In the genomic region with DNA sequence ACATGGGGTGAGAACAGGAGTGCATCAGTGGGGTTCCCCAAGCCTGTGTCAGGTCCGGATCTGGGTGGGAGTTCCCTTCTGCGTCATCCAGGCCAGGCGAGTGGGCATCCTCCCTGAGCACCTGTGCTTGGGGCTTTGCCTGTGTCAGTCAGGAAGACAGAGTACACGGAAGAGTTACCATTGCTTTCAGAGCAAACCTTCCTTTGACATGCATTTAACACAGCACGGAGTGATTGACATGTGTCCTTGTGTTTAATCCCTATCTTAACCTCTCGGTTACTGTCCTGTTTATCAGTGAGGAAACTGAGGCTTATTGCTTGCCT, we compare ENCODE assay signal across 15 cellular contexts. TPM values are rescaled to one million over a fixed set of nuclear protein-coding genes. Genes with fewer than 3 reads are reported as not detected.
DNase-seq lines count a peak whose midpoint lies in the region; ATAC-seq, FAIRE-seq and TF ChIP-seq lines count a peak whose summit lies in the region.
"Had no signal": no experiment of that assay in that cellular context is flagged by ENCODE, and none has a peak within 500 bp of the region (broad histone marks: within the 10 kb centered on the region; RNA-seq: fewer than 3 reads in every experiment).

No MANE protein-coding gene starts in this region.

- H3K79me2 ChIP-seq in HepG2 (ENCODE audit: insufficient read depth, low read length): peaks cover 85% of the 10 kb centered on the region
- peaks cover 35% of the 10 kb centered on the region for H3K79me2 ChIP-seq in trophoblast cell (ENCODE audit: control insufficient read depth, insufficient read depth, low read length, poor library complexity)

- H3K4me2 ChIP-seq in HepG2 (ENCODE audit: low read depth, low read length) (no peak overlapping the region), trophoblast cell (ENCODE audit: low read length) (no peak overlapping the region)

- H2AK5ac ChIP-seq in trophoblast cell (ENCODE audit: low read length): no peak overlapping the region

- TF ChIP-seq EP300 in HepG2 (IDR thresholded peaks at IDR 0.05; ENCODE audit: low read depth in 2 of 2, low read length in 2 of 2) (no peak), HepG2 (CRISPR knock-in tag; IDR thresholded peaks at IDR 0.05; ENCODE audit: borderline replicate concordance) (no peak), esophagus muscularis mucosa (IDR thresholded peaks at IDR 0.05) (no peak)

- H4K91ac ChIP-seq in trophoblast cell (ENCODE audit: low read depth, low read length): no peak overlapping the region

- no peak overlapping the region for H2AFZ ChIP-seq in HepG2 (ENCODE audit: low read length)
- no peak overlapping the region for H2AFZ ChIP-seq in trophoblast cell (ENCODE audit: insufficient read depth, low read length, poor library complexity)

- intact Hi-C loops in HepG2 (cut with micrococcal nuclease; ENCODE audit: unreplicated experiment) (no loop called here), esophagus muscularis mucosa (cut with DNase I) (no loop called here)

- no peak overlapping the region for H3K18ac ChIP-seq in trophoblast cell (ENCODE audit: low read length)

- H2BK120ac ChIP-seq in trophoblast cell (ENCODE audit: insufficient read depth, low read length, poor library complexity): no peak overlapping the region

- no peak for ATAC-seq in HepG2
- ATAC-seq in GM21381 (IDR thresholded peaks at IDR 0.05; ENCODE audit: unreplicated experiment): no peak
- ATAC-seq in stimulated activated memory B cell treated with anti-CD40 and anti-IgM and Interleukin-4, amounts not matched to agents 10 μg/mL and 1 μg/mL and 100 μg/mL, for 72 hours: no peak

- no peak overlapping the region for H2BK5ac ChIP-seq in trophoblast cell (ENCODE audit: low read depth, low read length, poor library complexity)

- in situ Hi-C loops in HepG2 (cut with HindIII; ENCODE audit: extremely low pct_ligation_motif_present, low pct_unique_long_range_greater_than_20kb): no loop called here

- H3K27me3 Mint-ChIP-seq in stimulated activated memory B cell treated with anti-CD40 and anti-IgM and Interleukin-4, amounts not matched to agents 10 μg/mL and 1 μg/mL and 100 μg/mL, for 72 hours: no peaks in the 10 kb centered on the region
- H3K27me3 Mint-ChIP-seq: activated T-cell treated with anti-CD3 and anti-CD28 coated beads, Interleukin-2, amount 50 U/mL, for 24 hours had no signal

- H3K4me3 ChIP-seq in liver (ENCODE audit: low read depth in 1 of 3, low read length in 3 of 3): no peak overlapping the region
- no peak overlapping the region for H3K4me3 ChIP-seq in HepG2 (replicated peaks in 1 of 3; ENCODE audit: insufficient read depth in 1 of 3, low read depth in 2 of 3, low read length in 3 of 3)
- no peak overlapping the region for H3K4me3 ChIP-seq in esophagus muscularis mucosa
- H3K4me3 ChIP-seq in trophoblast cell (ENCODE audit: low read depth, low read length): no peak overlapping the region

- H3K23ac ChIP-seq in trophoblast cell (ENCODE audit: low read length): no peak overlapping the region

- H4K8ac ChIP-seq in trophoblast cell (ENCODE audit: low read depth, low read length): no peak overlapping the region

- WGBS in liver: 96% methylated on average over 6 of the region's 6 CpGs
- WGBS in HepG2 (ENCODE audit: low lambda C conversion rate): 97% methylated on average over 3 of the region's 6 CpGs
- 92% methylated on average over 5 of the region's 6 CpGs for WGBS in esophagus muscularis mucosa
- no CpG with 5 or more reads among the region's 6 CpGs for WGBS in trophoblast cell (ENCODE audit: extremely low coverage, insufficient coverage, insufficient read length)

- H3K9me3 ChIP-seq in liver (ENCODE audit: control insufficient read depth in 4 of 4, low read length in 3 of 4) (no peaks in the 10 kb centered on the region), HepG2 (ENCODE audit: low read length) (no peaks in the 10 kb centered on the region), esophagus muscularis mucosa (no peaks in the 10 kb centered on the region), trophoblast cell (ENCODE audit: insufficient read depth, low read depth, low read length) (peaks cover 3% of the 10 kb centered on the region)

- FAIRE-seq in HepG2 (lab: Jason Lieb, UNC): no peak
- FAIRE-seq in GM19239 (lab: Jason Lieb, UNC): no peak
- FAIRE-seq: GM18507, RCC 7860, TTC549 had no signal

- no peak overlapping the region for H3K9ac ChIP-seq in liver (ENCODE audit: low read depth in 1 of 2, low read length in 2 of 2)
- no peak overlapping the region for H3K9ac ChIP-seq in HepG2 (ENCODE audit: insufficient read depth, low read depth, low read length)
- no peak overlapping the region for H3K9ac ChIP-seq in trophoblast cell (ENCODE audit: low read length)

- H3K4me3 Mint-ChIP-seq in stimulated activated memory B cell treated with anti-CD40 and anti-IgM and Interleukin-4, amounts not matched to agents 10 μg/mL and 1 μg/mL and 100 μg/mL, for 72 hours: no peak overlapping the region
- H3K4me3 Mint-ChIP-seq: activated T-cell treated with anti-CD3 and anti-CD28 coated beads, Interleukin-2, amount 50 U/mL, for 24 hours had no signal

- no peak overlapping the region for H3K27ac Mint-ChIP-seq in stimulated activated memory B cell treated with anti-CD40 and anti-IgM and Interleukin-4, amounts not matched to agents 10 μg/mL and 1 μg/mL and 100 μg/mL, for 72 hours
- H3K27ac Mint-ChIP-seq: activated T-cell treated with anti-CD3 and anti-CD28 coated beads, Interleukin-2, amount 50 U/mL, for 24 hours had no signal

- DNase-seq in HepG2 (ENCODE audit: low spot score): no peak
- no peak for DNase-seq in esophagus muscularis mucosa (ENCODE audit: extremely low spot score)
- no peak for DNase-seq in trophoblast cell
- no peak for DNase-seq in erythroblast (lab: John Stamatoyannopoulos, UW)
- DNase-seq in GM19239 (ENCODE audit: insufficient read length, low spot score): no peak
- DNase-seq: activated T-cell treated with anti-CD3 and anti-CD28 coated beads, Interleukin-2, amount 50 U/mL, for 24 hours; kidney glomerular epithelial cell; MM.1S; stimulated activated CD4-positive, alpha-beta T cell treated with anti-CD3 and anti-CD28 coated beads, Interleukin-2, amount 100 ng/mL, for 48 hours had no signal

- peaks cover 20% of the 10 kb centered on the region for H3K79me1 ChIP-seq in trophoblast cell (ENCODE audit: low read length)

- POLR2A ChIA-PET in HepG2 (lab: Yijun Ruan, JAX): no interaction called here

- H3K9me3 Mint-ChIP-seq in stimulated activated memory B cell treated with anti-CD40 and anti-IgM and Interleukin-4, amounts not matched to agents 10 μg/mL and 1 μg/mL and 100 μg/mL, for 72 hours: no peaks in the 10 kb centered on the region
- H3K9me3 Mint-ChIP-seq: activated T-cell treated with anti-CD3 and anti-CD28 coated beads, Interleukin-2, amount 50 U/mL, for 24 hours had no signal

- no peak for TF ChIP-seq CTCF in liver (IDR thresholded peaks at IDR 0.05; ENCODE audit: low read depth, low read length, missing input control)
- TF ChIP-seq CTCF in HepG2 (CRISPR knock-in tag; IDR thresholded peaks at IDR 0.05): no peak
- no peak for TF ChIP-seq CTCF in esophagus muscularis mucosa (IDR thresholded peaks at IDR 0.05)

- H3K4me1 ChIP-seq in liver (ENCODE audit: control insufficient read depth in 4 of 4, insufficient read depth in 4 of 4, low read length in 3 of 4) (peaks cover 24 to 93% (median 72%) of the 10 kb centered on the region in 4 donors), HepG2 (ENCODE audit: insufficient read depth, low read length) (peaks cover 100% of the 10 kb centered on the region), esophagus muscularis mucosa (peaks cover 99 to 100% (median 100%) of the 10 kb centered on the region in 4 donors), trophoblast cell (ENCODE audit: control insufficient read depth in 1 of 2, insufficient read depth in 2 of 2, low read length in 2 of 2) (peaks cover 29 to 48% of the 10 kb centered on the region in 2 experiments)

- H3K14ac ChIP-seq in trophoblast cell (ENCODE audit: low read length): no peak overlapping the region

- H3K4me1 Mint-ChIP-seq in stimulated activated memory B cell treated with anti-CD40 and anti-IgM and Interleukin-4, amounts not matched to agents 10 μg/mL and 1 μg/mL and 100 μg/mL, for 72 hours: peaks cover 79% of the 10 kb centered on the region

- no peak overlapping the region for H2BK12ac ChIP-seq in trophoblast cell (ENCODE audit: low read length)

- TF ChIP-seq RAD21 in liver (IDR thresholded peaks at IDR 0.05) (no peak), HepG2 (CRISPR knock-in tag; IDR thresholded peaks at IDR 0.05) (no peak)

- TF ChIP-seq POLR2A in HepG2 (IDR thresholded peaks at IDR 0.05; ENCODE audit: insufficient read depth in 1 of 2, low read depth in 2 of 2, low read length in 2 of 2): no peak
- TF ChIP-seq POLR2A in esophagus muscularis mucosa (IDR thresholded peaks at IDR 0.05; ENCODE audit: low read depth): no peak
- no peak for TF ChIP-seq POLR2A in erythroblast (IDR thresholded peaks at IDR 0.05; ENCODE audit: low read length)

- no peak overlapping the region for H4K12ac ChIP-seq in trophoblast cell (ENCODE audit: low read depth, low read length)

- no peaks in the 10 kb centered on the region for H3K27me3 ChIP-seq in liver (ENCODE audit: control insufficient read depth in 4 of 4, insufficient read depth in 4 of 4, low read length in 3 of 4)
- H3K27me3 ChIP-seq in HepG2 (ENCODE audit: control insufficient read depth in 1 of 2, insufficient read depth in 2 of 2, low read length in 2 of 2): no peaks in the 10 kb centered on the region
- H3K27me3 ChIP-seq in esophagus muscularis mucosa: no peaks in the 10 kb centered on the region
- H3K27me3 ChIP-seq in trophoblast cell (ENCODE audit: insufficient read depth, low read length): no peaks in the 10 kb centered on the region

- H3K27ac ChIP-seq in liver (ENCODE audit: low read depth in 1 of 2, low read length in 2 of 2) (peak overlapping the region; percentile 10 to 69), HepG2 (ENCODE audit: extremely low read length, insufficient read depth, low read length) (no peak overlapping the region), esophagus muscularis mucosa (replicated peaks in 1 of 4) (peak overlapping the region; percentile 92 to 98 (median 96)), trophoblast cell (ENCODE audit: low read depth, low read length) (no peak overlapping the region)

- peaks cover 0 to 1% (median 0%) of the 10 kb centered on the region in 4 donors for H3K36me3 ChIP-seq in liver (ENCODE audit: control insufficient read depth in 4 of 4, insufficient read depth in 3 of 4, low read depth in 1 of 4, low read length in 3 of 4)
- H3K36me3 ChIP-seq in HepG2 (replicated peaks in 1 of 2; ENCODE audit: control insufficient read depth in 1 of 2, insufficient read depth in 2 of 2, low read length in 2 of 2): peaks cover 26 to 50% of the 10 kb centered on the region in 2 experiments
- peaks cover 0 to 45% (median 14%) of the 10 kb centered on the region in 4 donors for H3K36me3 ChIP-seq in esophagus muscularis mucosa
- peaks cover 73 to 76% of the 10 kb centered on the region in 2 experiments for H3K36me3 ChIP-seq in trophoblast cell (ENCODE audit: control insufficient read depth in 1 of 2, insufficient read depth in 2 of 2, low read length in 2 of 2)

- H3K36me3 Mint-ChIP-seq in stimulated activated memory B cell treated with anti-CD40 and anti-IgM and Interleukin-4, amounts not matched to agents 10 μg/mL and 1 μg/mL and 100 μg/mL, for 72 hours: peaks cover 7% of the 10 kb centered on the region

- peaks cover 14% of the 10 kb centered on the region; the same call in 1 of the 2 replicates for H4K20me1 ChIP-seq in HepG2 (ENCODE audit: insufficient read depth, low read length)

- CTCF ChIA-PET in HepG2 (lab: Yijun Ruan, JAX; ENCODE audit: low intra/inter-chr PET ratio, low total read pairs): no interaction called here

- H3K4ac ChIP-seq in trophoblast cell (ENCODE audit: low read depth, low read length): peak overlapping the region; percentile 87

- BruUV-seq in HepG2 (replicated peaks; lab: Mats Ljungman, UMichigan): no TSS peak

RNA-seq across cellular contexts. Expression of gene CAPN12, which starts 47.6 kb away (rescaled TPM):
- total RNA-seq in liver (10 to 100 TPM in 1 of 2 donors, 1 to 10 TPM in 1; 5.3 to 28.7 TPM), HepG2 (2016; rRNA removed; fragmentation: Illumina TruSeq; extraction: Trizol) (0.62 and 1.6 TPM in 2 replicates), esophagus muscularis mucosa (1 to 10 TPM in 3 of 4 donors, under 1 TPM in 1; 0.83 to 2.1 (median 1.6) TPM)
- polyA plus RNA-seq in liver (10 to 100 TPM in 1 of 2 donors, 1 to 10 TPM in 1; 3.8 to 12.3 TPM), HepG2 (2011; rRNA removed) (13.6 and 20.4 TPM in 2 replicates)
- total RNA-seq in HepG2 (2016; cell fraction: cytosol; rRNA removed; fragmentation: Illumina TruSeq; extraction: Trizol; ENCODE audit: low read depth): 1.0 and 1.2 TPM in 2 replicates
- total RNA-seq in HepG2 (2016; cell fraction: insoluble cytoplasmic fraction; rRNA removed; fragmentation: Illumina TruSeq; extraction: Trizol): 0.30 and 1.3 TPM in 2 replicates
- 0.49 and 0.59 TPM in 2 replicates for total RNA-seq in HepG2 (2016; cell fraction: membrane; rRNA removed; fragmentation: Illumina TruSeq; extraction: Trizol)
- total RNA-seq in HepG2 (2016; cell fraction: nucleus; rRNA removed; fragmentation: Illumina TruSeq; extraction: Trizol): 2.3 and 2.9 TPM in 2 replicates
- polyA plus RNA-seq in HepG2 (2011; cell fraction: cytosol; rRNA removed): 3.4 and 3.8 TPM in 2 replicates
- 230 and 249 TPM in 2 replicates for polyA plus RNA-seq in HepG2 (2011; cell fraction: nucleus; rRNA removed)
- 8.4 and 11.4 TPM in 2 replicates for polyA plus RNA-seq in HepG2 (2012)
- 0.35 and 0.73 TPM in 2 replicates for polyA plus RNA-seq in HepG2 (2016; cell fraction: cytosol; fragmentation: Illumina TruSeq; extraction: Trizol; ENCODE audit: low read depth)
- polyA plus RNA-seq in HepG2 (2016; cell fraction: insoluble cytoplasmic fraction; fragmentation: Illumina TruSeq; extraction: Trizol; ENCODE audit: low read depth): 0.66 and 0.96 TPM in 2 replicates
- 0.66 and 0.81 TPM in 2 replicates for polyA plus RNA-seq in HepG2 (2016; cell fraction: membrane; fragmentation: Illumina TruSeq; extraction: Trizol; ENCODE audit: low read depth)
- 16.2 and 18.9 TPM in 2 replicates for polyA plus RNA-seq in HepG2 (2016; cell fraction: nucleus; fragmentation: Illumina TruSeq; extraction: Trizol; ENCODE audit: insufficient read depth, low read depth)
- 4.4 TPM in 1 of 2 replicates, not detected in the other for polyA minus RNA-seq in HepG2 (2011; rRNA and poly(A)+ RNA removed; ENCODE audit: low replicate concordance)
- polyA minus RNA-seq in HepG2 (2011; cell fraction: cytosol; rRNA and poly(A)+ RNA removed): 0.69 and 2.0 TPM in 2 replicates
- polyA minus RNA-seq in HepG2 (2011; cell fraction: nucleus; rRNA and poly(A)+ RNA removed): 10.0 and 11.6 TPM in 2 replicates
- polyA plus RNA-seq in trophoblast cell (2013): 11.0 and 11.5 TPM in 2 replicates

RNA-seq across cellular contexts. Expression of gene ACTN4, which starts 49.2 kb away (rescaled TPM):
- total RNA-seq in liver (100 to 1,000 TPM in 1 of 2 donors, 10 to 100 TPM in 1; 93.9 to 164 TPM), HepG2 (2016; rRNA removed; fragmentation: Illumina TruSeq; extraction: Trizol) (167 and 192 TPM in 2 replicates), esophagus muscularis mucosa (100 to 1,000 TPM; 416 to 816 (median 598) TPM)
- polyA plus RNA-seq in liver (100 to 1,000 TPM in 1 of 2 donors, 10 to 100 TPM in 1; 35.4 to 104 TPM), HepG2 (2011; rRNA removed) (171 and 223 TPM in 2 replicates)
- total RNA-seq in HepG2 (2016; cell fraction: cytosol; rRNA removed; fragmentation: Illumina TruSeq; extraction: Trizol; ENCODE audit: low read depth): 13.8 and 15.0 TPM in 2 replicates
- total RNA-seq in HepG2 (2016; cell fraction: insoluble cytoplasmic fraction; rRNA removed; fragmentation: Illumina TruSeq; extraction: Trizol): 122 and 176 TPM in 2 replicates
- 28.6 and 34.1 TPM in 2 replicates for total RNA-seq in HepG2 (2016; cell fraction: membrane; rRNA removed; fragmentation: Illumina TruSeq; extraction: Trizol)
- total RNA-seq in HepG2 (2016; cell fraction: nucleus; rRNA removed; fragmentation: Illumina TruSeq; extraction: Trizol): 148 and 165 TPM in 2 replicates
- polyA plus RNA-seq in HepG2 (2011; cell fraction: cytosol; rRNA removed): 82.2 and 91.7 TPM in 2 replicates
- polyA plus RNA-seq in HepG2 (2011; cell fraction: nucleus; rRNA removed): 437 and 620 TPM in 2 replicates
- 222 and 260 TPM in 2 replicates for polyA plus RNA-seq in HepG2 (2012)
- polyA plus RNA-seq in HepG2 (2016; cell fraction: cytosol; fragmentation: Illumina TruSeq; extraction: Trizol; ENCODE audit: low read depth): 5.8 and 8.5 TPM in 2 replicates
- polyA plus RNA-seq in HepG2 (2016; cell fraction: insoluble cytoplasmic fraction; fragmentation: Illumina TruSeq; extraction: Trizol; ENCODE audit: low read depth): 192 and 256 TPM in 2 replicates
- 20.9 and 27.6 TPM in 2 replicates for polyA plus RNA-seq in HepG2 (2016; cell fraction: membrane; fragmentation: Illumina TruSeq; extraction: Trizol; ENCODE audit: low read depth)
- polyA plus RNA-seq in HepG2 (2016; cell fraction: nucleus; fragmentation: Illumina TruSeq; extraction: Trizol; ENCODE audit: insufficient read depth, low read depth): 435 and 441 TPM in 2 replicates
- polyA minus RNA-seq in HepG2 (2011; rRNA and poly(A)+ RNA removed; ENCODE audit: low replicate concordance): 172 and 192 TPM in 2 replicates
- polyA minus RNA-seq in HepG2 (2011; cell fraction: cytosol; rRNA and poly(A)+ RNA removed): 86.2 and 95.5 TPM in 2 replicates
- polyA minus RNA-seq in HepG2 (2011; cell fraction: nucleus; rRNA and poly(A)+ RNA removed): 73.1 and 75.2 TPM in 2 replicates
- 442 and 468 TPM in 2 replicates for polyA plus RNA-seq in trophoblast cell (2013)

Comparison
In these comparisons a context has a peak if more than half of its experiments do, and no peak if none do; other contexts are left out.
1. H3K27ac ChIP-seq: peak in liver (2 of 2) and esophagus muscularis mucosa (4 of 4); none in HepG2 (single experiment) and trophoblast cell (single experiment).